8 cellular contexts compared by ENCODE assay signal in genomic region chr3:128879125-128879969, GRCh38. TPM values are rescaled to one million over a fixed set of nuclear protein-coding genes. Genes with fewer than 3 reads are reported as not detected.
DNase-seq lines count a peak whose midpoint lies in the region; ATAC-seq, FAIRE-seq and TF ChIP-seq lines count a peak whose summit lies in the region.

Gene ACAD9, plus strand, starts transcription at chr3:128879620. Its CDS starts 72 bp downstream, at chr3:128879692.

- peaks cover 28% of the 10 kb centered on the region for H3K4me1 Mint-ChIP-seq in memory B cell

- H3K18ac ChIP-seq in H1 (ENCODE audit: extremely low read depth, low read length) = peak within 1 kb of the TSS; percentile 86

- POLR2A ChIA-PET in H1 (lab: Charles Lee; ENCODE audit: partially characterized antibody) = interaction anchor here (0.5 to 3.5 kb wide), 25 partner anchors 9 to 367 kb away, joined by 3 to 23 read pairs (median 4); partner anchors contain the start of genes CFAP92 and CNBP

- H3K36me3 Mint-ChIP-seq in memory B cell = peaks cover 10% of the 10 kb centered on the region

- peak within 1 kb of the TSS; percentile 62 for H3K4ac ChIP-seq in H1 (replicated peaks; ENCODE audit: insufficient read length, low read depth, low read length)

- peak within 1 kb of the TSS; percentile 91 for H3K27ac Mint-ChIP-seq in memory B cell

- TF ChIP-seq RAD21 in H1 (IDR thresholded peaks at IDR 0.05 in 1 of 2, conservative IDR thresholded peaks at IDR 0.05 in 1 of 2; ENCODE audit: low read depth in 2 of 2, low read length in 2 of 2) = no peak

- H3K9ac ChIP-seq in H1 (replicated peaks in 1 of 4; ENCODE audit: extremely low read depth in 1 of 4, low read depth in 3 of 4, low read length in 3 of 4) = peak within 1 kb of the TSS; percentile 89 to 98 (median 94)

- H4K20me1 ChIP-seq in H1 (replicated peaks in 1 of 2; ENCODE audit: control insufficient read depth in 1 of 2, insufficient read depth in 2 of 2, low read length in 2 of 2) = peaks cover 3 to 4% of the 10 kb centered on the region in 2 experiments

- no peaks in the 10 kb centered on the region for H3K9me3 Mint-ChIP-seq in memory B cell

- peak within 1 kb of the TSS; percentile 85 for H2BK5ac ChIP-seq in H1 (ENCODE audit: low read depth, low read length)

- CTCF ChIA-PET in H1 (lab: Charles Lee; ENCODE audit: partially characterized antibody) = interaction anchor here (0.6 to 5.8 kb wide), 5 partner anchors 14 to 67 kb away, joined by 3 to 42 read pairs (median 3); no protein-coding TSS in a partner anchor

- no peak for TF ChIP-seq CTCF in H1 (IDR thresholded peaks at IDR 0.05; ENCODE audit: control extremely low read depth in 1 of 3, insufficient read depth in 1 of 3, low read depth in 1 of 3, low read length in 3 of 3)

- H3K27me3 Mint-ChIP-seq in memory B cell = no peaks in the 10 kb centered on the region

- H3K27ac ChIP-seq in H1 (ENCODE audit: low read depth, low read length) = peak within 1 kb of the TSS; percentile 89

- H4K91ac ChIP-seq in H1 (replicated peaks; ENCODE audit: insufficient read length, low read length) = peak within 1 kb of the TSS; percentile 81

- H2AFZ ChIP-seq in H1 (ENCODE audit: low read length) = peak within 1 kb of the TSS; percentile 1; the same call in 1 of the 2 replicates

- H3K23ac ChIP-seq in H1 (ENCODE audit: insufficient read length) = no peak within 1 kb of the TSS

- peak within 1 kb of the TSS; percentile 98 for H4K8ac ChIP-seq in H1 (ENCODE audit: extremely low read depth, insufficient read depth, low read length)

- H3K4me3 Mint-ChIP-seq in memory B cell = peak within 1 kb of the TSS; percentile 84

- H3K4me2 ChIP-seq in H1 (ENCODE audit: insufficient read depth in 1 of 2, low read depth in 2 of 2, low read length in 2 of 2) = peak within 1 kb of the TSS; percentile 79 to 99

- peak within 1 kb of the TSS; percentile 69 for H4K5ac ChIP-seq in H1 (ENCODE audit: insufficient read length, low read depth, low read length)

- peak; percentile 97 for FAIRE-seq in HTR-8/SVneo (lab: Jason Lieb, UNC)
- FAIRE-seq in H1 (lab: Jason Lieb, UNC) = peak; percentile 13

- H2BK12ac ChIP-seq in H1 (ENCODE audit: low read depth, low read length) = peak within 1 kb of the TSS; percentile 45; the same call in 1 of the 2 replicates

- H3K56ac ChIP-seq in H1 (replicated peaks; ENCODE audit: insufficient read length, low read depth, low read length) = no peak within 1 kb of the TSS

- no peak within 1 kb of the TSS for H2BK20ac ChIP-seq in H1 (ENCODE audit: low read length)

- peak in 1 of 2 experiments; percentile 53; a peak in 1 of 3 replicates for TF ChIP-seq EP300 in H1 (IDR thresholded peaks at IDR 0.05; ENCODE audit: borderline replicate concordance in 1 of 2, low read depth in 2 of 2, low read length in 2 of 2)

- H2BK120ac ChIP-seq in H1 (replicated peaks; ENCODE audit: low read depth, low read length) = no peak within 1 kb of the TSS

- TF ChIP-seq POLR2A in H1 (IDR thresholded peaks at IDR 0.05; ENCODE audit: control extremely low read depth in 1 of 2, low read depth in 2 of 2, low read length in 2 of 2) = peak; percentile 91 to 97

- H3K4me3 ChIP-seq in H1 (ENCODE audit: extremely low read depth in 1 of 4, insufficient read depth in 2 of 4, low read depth in 3 of 4, low read length in 4 of 4) = peak within 1 kb of the TSS; percentile 78 to 90 (median 83)

- H2BK15ac ChIP-seq in H1 (ENCODE audit: low read length) = no peak within 1 kb of the TSS

- peaks cover 13% of the 10 kb centered on the region for H3K23me2 ChIP-seq in H1 (ENCODE audit: low read depth, low read length)

- 1% methylated on average over 65 of the region's 65 CpGs; no CpG with 5 or more reads in 1 of the 2 experiments for WGBS in H1 (ENCODE audit: extremely low coverage in 1 of 2, insufficient coverage in 1 of 2, insufficient read length in 1 of 2, insufficient replicate concordance in 2 of 2, low coverage in 1 of 2, low lambda C conversion rate in 2 of 2, missing lambda C conversion rate in 1 of 2), 2 experiments

- H3K4me1 ChIP-seq in H1 (replicated peaks in 1 of 4; ENCODE audit: control insufficient read depth in 3 of 4, insufficient read depth in 4 of 4, low read length in 3 of 4) = peaks cover 0 to 6% (median 3%) of the 10 kb centered on the region in 4 experiments; a peak in 4 of 7 replicates

- peaks cover 8 to 52% of the 10 kb centered on the region in 2 experiments; a peak in 3 of 4 replicates for H3K79me2 ChIP-seq in H1 (ENCODE audit: control insufficient read depth in 1 of 2, insufficient read depth in 2 of 2, low read length in 2 of 2)

- peaks cover 16% of the 10 kb centered on the region for H3K79me1 ChIP-seq in H1 (ENCODE audit: low read depth, low read length)

- peak; percentile 100 for DNase-seq in COLO829 (ENCODE audit: low spot score)
- DNase-seq in HTR-8/SVneo (ENCODE audit: insufficient read length, low spot score) = peak; percentile 99
- DNase-seq in NOMO-1 treated with dmso at 0.1 percent for 144 hours (lab: John Stamatoyannopoulos, UW; ENCODE audit: unreplicated experiment) = peak; percentile 99
- peak; percentile 98 to 99 (median 99) for DNase-seq in activated CD8-positive, alpha-beta memory T cell treated with anti-CD3 and anti-CD28 coated beads for 48 hours (ENCODE audit: low read depth in 2 of 3, low spot score in 2 of 3)
- peak; percentile 98 to 100 for DNase-seq in H1 (ENCODE audit: low read depth in 1 of 2, low spot score in 2 of 2)
- peak; percentile 98 to 99 for DNase-seq in memory B cell (ENCODE audit: low spot score in 2 of 2)
- peak; percentile 95 for DNase-seq in stimulated activated CD8-positive, alpha-beta memory T cell treated with anti-CD3 and anti-CD28 coated beads, Interleukin-12 subunit alpha, Interleukin-12 subunit beta, amount 100 ng/mL, for 24 hours (ENCODE audit: extremely low read depth)

- H3K36me3 ChIP-seq in H1 (ENCODE audit: control insufficient read depth in 2 of 4, insufficient read depth in 4 of 4, low read length in 3 of 4) = peaks cover 0 to 12% (median 1%) of the 10 kb centered on the region in 4 experiments; a peak in 4 of 8 replicates

- ATAC-seq in GM21367 (IDR thresholded peaks at IDR 0.05; ENCODE audit: unreplicated experiment) = peak; percentile 81
- peak; percentile 95 for ATAC-seq in memory B cell (ENCODE audit: low read depth)

- H3K14ac ChIP-seq in H1 (ENCODE audit: insufficient read length) = no peak within 1 kb of the TSS

- no peaks in the 10 kb centered on the region for H3K9me3 ChIP-seq in H1 (ENCODE audit: insufficient read depth in 2 of 2, low read depth in 1 of 2, low read length in 1 of 2)

- no peak within 1 kb of the TSS for H2AK5ac ChIP-seq in H1 (ENCODE audit: low read depth, low read length)

- H3K27me3 ChIP-seq in H1 (replicated peaks in 1 of 4; ENCODE audit: control insufficient read depth in 3 of 4, extremely low read depth in 1 of 4, insufficient read depth in 3 of 4, low read length in 3 of 4) = no peaks in the 10 kb centered on the region

TF ChIP-seq in H1, 55 proteins besides CTCF, POLR2A, EP300 and RAD21 (continues in another document):
- TF ChIP-seq CHD2 (IDR thresholded peaks at IDR 0.05; ENCODE audit: low read length) = no peak; the same call in 1 of the 2 replicates
- no peak for TF ChIP-seq CBX8 (IDR thresholded peaks at IDR 0.05; ENCODE audit: borderline replicate concordance, low read depth, low read length)
- TF ChIP-seq RNF2 (IDR thresholded peaks at IDR 0.05; ENCODE audit: borderline replicate concordance, low read depth, low read length, missing control alignments, poor library complexity, severe bottlenecking) = no peak
- TF ChIP-seq SIRT6 (IDR thresholded peaks at IDR 0.05; ENCODE audit: low read length) = no peak
- TF ChIP-seq SIX5 (IDR thresholded peaks at IDR 0.05; ENCODE audit: low read depth, low read length) = no peak
- TF ChIP-seq GABPA (IDR thresholded peaks at IDR 0.05; ENCODE audit: borderline replicate concordance, insufficient read depth, low read length) = no peak
- TF ChIP-seq JUN (IDR thresholded peaks at IDR 0.05; ENCODE audit: low read depth, low read length) = peak; percentile 65
- TF ChIP-seq POU5F1 (IDR thresholded peaks at IDR 0.05; ENCODE audit: low read depth, low read length) = no peak
- peak; percentile 91 for TF ChIP-seq GTF2F1 (IDR thresholded peaks at IDR 0.05; ENCODE audit: borderline replicate concordance, low read depth, low read length)
- no peak for TF ChIP-seq SAP30 (IDR thresholded peaks at IDR 0.05; ENCODE audit: insufficient read depth, insufficient replicate concordance, low read length)
- TF ChIP-seq ASH2L (IDR thresholded peaks at IDR 0.05; ENCODE audit: low read length) = peak; percentile 93
- peak; percentile 98 for TF ChIP-seq USF2 (IDR thresholded peaks at IDR 0.05; ENCODE audit: low read length)
- no peak; the same call in 1 of the 2 replicates for TF ChIP-seq MAFK (IDR thresholded peaks at IDR 0.05; ENCODE audit: low read depth, low read length)
- TF ChIP-seq SUZ12 (IDR thresholded peaks at IDR 0.05; ENCODE audit: low read length) = no peak
- TF ChIP-seq SIN3A (conservative IDR thresholded peaks at IDR 0.05 in 1 of 2, IDR thresholded peaks at IDR 0.05 in 1 of 2; ENCODE audit: low read depth in 1 of 2, low read length in 2 of 2) = peak in 1 of 2 experiments; percentile 74; a peak in 1 of 4 replicates
- TF ChIP-seq KDM4A (IDR thresholded peaks at IDR 0.05; ENCODE audit: low read depth, low read length, severe bottlenecking) = peak; percentile 94
- peak; percentile 95 for TF ChIP-seq TAF1 (IDR thresholded peaks at IDR 0.05; ENCODE audit: low read depth, low read length)
- 0 out of 2 replicates have a peak, but pooled peaks have one; percentile 17 for TF ChIP-seq TEAD4 (IDR thresholded peaks at IDR 0.05; ENCODE audit: low read depth, low read length)

RNA-seq across cellular contexts. Expression of gene ACAD9, which starts in this region (rescaled TPM):
- 28.9 and 32.8 TPM in 2 replicates for total RNA-seq in H1 (2021; fragmentation: NEBNext Ultra II Directional; extraction: Animal tissue kit (Norgen Biotek cat#: 25700))
- 27.5 and 35.1 TPM in 2 replicates for polyA plus RNA-seq in H1 (2011; rRNA removed)
- 33.2 TPM for polyA plus RNA-seq in H1 (2011; cell fraction: cytosol; rRNA removed)
- polyA plus RNA-seq in H1 (2011; cell fraction: nucleus; rRNA removed) = 74.1 TPM
- polyA plus RNA-seq in H1 (2012, experiment 1 of 2) = 17.7 to 25.6 TPM (median 24.2 TPM) in 4 replicates
- polyA plus RNA-seq in H1 (2012, experiment 2 of 2) = 11.8 TPM
- polyA plus RNA-seq in H1 (2013, experiment 1 of 2) = 16.7 TPM
- 17.5 TPM for polyA plus RNA-seq in H1 (2013, experiment 2 of 2)
- polyA minus RNA-seq in H1 (2011; rRNA and poly(A)+ RNA removed) = 36.4 and 37.2 TPM in 2 replicates
- polyA minus RNA-seq in H1 (2011; cell fraction: cytosol; rRNA and poly(A)+ RNA removed) = 21.8 TPM
- 78.1 TPM for polyA minus RNA-seq in H1 (2011; cell fraction: nucleus; rRNA and poly(A)+ RNA removed)

Comparison
In these comparisons a context has a peak if more than half of its experiments do, and no peak if none do; other contexts are left out.
1. Peak in every context shown above with its lines: DNase-seq, ATAC-seq, H3K4me3 ChIP-seq and H3K27ac ChIP-seq.